In the genomic region with DNA sequence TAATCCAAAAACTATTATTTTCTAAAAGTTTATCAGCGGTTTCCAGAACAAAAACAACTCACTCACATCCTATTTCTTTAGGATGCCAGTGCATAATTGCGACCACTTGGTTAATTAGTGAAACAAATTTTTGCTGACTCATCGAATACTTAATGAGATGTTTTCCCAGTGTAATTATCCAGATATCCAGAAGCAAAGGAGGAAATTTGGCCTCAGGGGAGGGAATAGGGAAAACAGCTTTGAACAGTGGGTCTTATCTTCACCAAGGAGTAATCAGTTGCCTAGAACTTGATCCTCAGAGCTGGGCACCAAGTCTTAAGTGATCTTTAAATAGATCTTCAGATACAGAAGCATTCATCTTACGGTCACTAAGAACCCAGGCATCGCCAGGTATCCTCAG, we compare ENCODE assay signal across 25 cellular contexts. TPM values are rescaled to one million over a fixed set of nuclear protein-coding genes. Genes with fewer than 3 reads are reported as not detected.
"Had no signal": no experiment of that assay in that cellular context is flagged by ENCODE, and none has a peak within 500 bp of the region (broad histone marks: within the 10 kb centered on the region; RNA-seq: fewer than 3 reads in every experiment).

No MANE protein-coding gene starts in this region.

- DNase-seq: activated B cell treated with CpG ODN at 0.5 μM for 24 hours; activated CD4-positive, alpha-beta memory T cell treated with anti-CD3 and anti-CD28 coated beads for 36 hours; activated CD4-positive, alpha-beta T cell treated with anti-CD3 and anti-CD28 coated beads for 48 hours; activated gamma-delta T cell treated with Interleukin-2 at 50 U/mL for 16 hours; aorta; brain microvascular endothelial cell; central memory CD4-positive, alpha-beta T cell; dermis blood vessel endothelial cell; effector CD8-positive, alpha-beta T cell; erythroblast; foreskin keratinocyte; glutamatergic neuron; hippocampal formation; left ventricle myocardium inferior; naive thymus-derived CD8-positive, alpha-beta T cell; posterior cingulate gyrus; retina; spleen; stimulated activated CD4-positive, alpha-beta T cell treated with anti-CD3 and anti-CD28 coated beads, Interleukin-4, amount 100 ng/mL, for 24 hours; stimulated activated naive CD4-positive, alpha-beta T cell treated with Interleukin-2 at 50 U/mL for 16 hours; T-helper 17 cell; upper lobe of left lung had no signal

- H3K36me3 ChIP-seq: brain microvascular endothelial cell, neural progenitor cell, spleen, upper lobe of left lung had no signal

- H3K4me3 ChIP-seq: left ventricle myocardium inferior, neural progenitor cell, spleen, thoracic aorta, upper lobe of left lung had no signal

- H3K27me3 ChIP-seq: upper lobe of left lung had no signal

- H3K9me3 ChIP-seq: left ventricle myocardium inferior, spleen, thoracic aorta, upper lobe of left lung had no signal

- H3K27ac ChIP-seq: brain microvascular endothelial cell, foreskin keratinocyte, neural progenitor cell, spleen, thoracic aorta, upper lobe of left lung had no signal

- H3K9ac ChIP-seq: neural progenitor cell had no signal

- H3K4me1 ChIP-seq: foreskin keratinocyte had no signal

- ATAC-seq: foreskin keratinocyte; naive thymus-derived CD8-positive, alpha-beta T cell; T-helper 17 cell had no signal

RNA-seq across cellular contexts. Expression of gene STYXL2, which starts 24.3 kb away (rescaled TPM):
- total RNA-seq: activated B cell treated with CpG ODN at 0.5 μM for 24 hours; activated CD4-positive, alpha-beta memory T cell treated with anti-CD3 and anti-CD28 coated beads for 36 hours; dermis blood vessel endothelial cell; foreskin keratinocyte; lung microvascular endothelial cell; naive thymus-derived CD8-positive, alpha-beta T cell; spleen; T-helper 17 cell had no signal

RNA-seq across cellular contexts. Expression of gene GPA33, which starts 28.0 kb away (rescaled TPM):
- total RNA-seq: activated B cell treated with CpG ODN at 0.5 μM for 24 hours, aorta, dermis blood vessel endothelial cell, foreskin keratinocyte, lung microvascular endothelial cell, thoracic aorta had no signal
